In the genomic region with DNA sequence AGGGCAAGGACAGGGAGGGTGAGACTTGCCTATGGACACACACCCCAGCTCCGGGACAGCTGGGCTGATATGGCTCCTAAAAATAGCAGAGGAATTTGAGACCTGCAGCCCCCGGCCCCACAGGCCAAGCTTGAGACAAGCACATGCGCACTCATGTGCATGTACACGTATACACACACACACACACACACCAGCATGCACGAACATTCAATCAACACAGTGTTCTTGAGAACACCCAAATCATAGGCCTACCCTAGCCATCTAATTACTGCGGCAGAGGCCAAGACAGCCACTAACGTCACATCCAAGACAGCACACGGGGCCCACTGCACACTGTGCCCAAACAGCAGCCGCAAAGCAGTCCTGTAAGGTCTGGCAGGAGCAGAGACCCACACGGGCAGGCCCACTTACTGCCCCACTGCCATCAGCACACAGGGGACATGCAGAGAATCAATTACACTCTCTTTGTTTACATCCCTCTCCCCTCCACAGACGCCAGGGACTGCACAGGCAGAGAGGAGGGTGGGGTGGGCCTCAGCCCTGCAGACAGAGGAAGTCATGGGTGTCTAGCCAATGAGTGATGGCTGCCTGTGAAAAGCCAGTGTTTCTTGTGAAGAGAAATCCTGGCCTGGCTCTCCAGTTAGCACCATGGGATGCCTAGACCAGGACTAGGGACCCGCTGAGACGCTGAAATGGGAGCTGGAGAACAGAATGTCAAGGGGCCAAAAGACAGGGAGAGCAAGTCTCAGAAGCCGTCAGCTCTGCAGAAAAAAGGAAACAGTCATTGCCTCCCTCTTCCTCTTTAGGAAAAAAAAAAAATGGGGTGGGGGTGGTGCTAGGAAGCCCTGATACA, we compare ENCODE assay signal across 9 cellular contexts. TPM values are rescaled to one million over a fixed set of nuclear protein-coding genes. Genes with fewer than 3 reads are reported as not detected.
DNase-seq lines count a peak whose midpoint lies in the region; ATAC-seq, FAIRE-seq and TF ChIP-seq lines count a peak whose summit lies in the region.
"Had no signal": no experiment of that assay in that cellular context is flagged by ENCODE, and none has a peak within 500 bp of the region (broad histone marks: within the 10 kb centered on the region; RNA-seq: fewer than 3 reads in every experiment).

No MANE protein-coding gene starts in this region.

- no peak for ATAC-seq in A549
- peak; percentile 5 for ATAC-seq in GM23338
- peak; percentile 48 to 55 for ATAC-seq in upper lobe of left lung (ENCODE audit: low FRiP score in 2 of 2)
- no peak for ATAC-seq in GM21360 (IDR thresholded peaks at IDR 0.05; ENCODE audit: unreplicated experiment)

- H3K4me3 ChIP-seq in A549 = no peak overlapping the region
- H3K4me3 ChIP-seq in GM23338 = no peak overlapping the region
- no peak overlapping the region for H3K4me3 ChIP-seq in mucosa of stomach (ENCODE audit: low read length)
- H3K4me3 ChIP-seq in upper lobe of left lung = peak overlapping the region in 3 of 4 donors; percentile 35 to 48 (median 47)

- peaks cover 11% of the 10 kb centered on the region; the same call in 1 of the 2 replicates for H4K20me1 ChIP-seq in GM23338 (replicated peaks; ENCODE audit: insufficient read depth)

- H3K79me2 ChIP-seq in GM23338 (replicated peaks; ENCODE audit: insufficient read depth) = peaks cover 14% of the 10 kb centered on the region

- CTCF ChIA-PET in A549 (lab: Yijun Ruan, JAX) = interaction anchor here (0.7 to 14.7 kb wide), 3 partner anchors 74 to 221 kb away, joined by 3 to 482 read pairs (median 3); no protein-coding TSS in a partner anchor

- peaks cover 55% of the 10 kb centered on the region for H3K4me1 ChIP-seq in A549
- H3K4me1 ChIP-seq in GM23338 (ENCODE audit: insufficient read depth) = peaks cover 41% of the 10 kb centered on the region
- peaks cover 25% of the 10 kb centered on the region for H3K4me1 ChIP-seq in mucosa of stomach (ENCODE audit: control insufficient read depth, insufficient read depth, low read length)
- H3K4me1 ChIP-seq in upper lobe of left lung = peaks cover 46 to 67% (median 56%) of the 10 kb centered on the region in 4 donors

- peak overlapping the region; percentile 89 for H3K27ac Mint-ChIP-seq in GM23338

- peaks cover 49% of the 10 kb centered on the region for H3K4me1 Mint-ChIP-seq in GM23338

- no peaks in the 10 kb centered on the region for H3K9me2 ChIP-seq in GM23338 (ENCODE audit: insufficient read depth)

- H3K4me2 ChIP-seq in A549 (peak overlapping the region; percentile 60), GM23338 (peak overlapping the region; percentile 58; the same call in 1 of the 2 replicates)

- TF ChIP-seq EP300 in A549 (IDR thresholded peaks at IDR 0.05) (no peak), upper lobe of left lung (IDR thresholded peaks at IDR 0.05) (no peak)

- H3K36me3 ChIP-seq in GM23338 (ENCODE audit: insufficient read depth) = no peaks in the 10 kb centered on the region; the same call in 1 of the 2 replicates
- no peaks in the 10 kb centered on the region for H3K36me3 ChIP-seq in mucosa of stomach (ENCODE audit: control insufficient read depth, insufficient read depth, low read length)
- H3K36me3 ChIP-seq in upper lobe of left lung = no peaks in the 10 kb centered on the region

- H3K36me3 Mint-ChIP-seq in GM23338 (ENCODE audit: low read depth) = no peaks in the 10 kb centered on the region; the same call in 2 of the 3 replicates

- FAIRE-seq in A549 (lab: Jason Lieb, UNC) = no peak
- FAIRE-seq: endometrium had no signal

- peak overlapping the region in 1 of 2 experiments; percentile 69; a peak in 3 of 6 replicates for H3K27ac ChIP-seq in A549
- 0 out of 2 replicates have a peak overlapping the region, but pooled peaks have one; percentile 19 for H3K27ac ChIP-seq in GM23338 (ENCODE audit: low read depth)
- H3K27ac ChIP-seq in upper lobe of left lung = peak overlapping the region; percentile 76 to 86 (median 82)

- no peak for DNase-seq in A549 (ENCODE audit: low read depth in 1 of 2, low spot score in 1 of 2)
- peak; percentile 23 for DNase-seq in GM23338 (ENCODE audit: low spot score)
- DNase-seq in T follicular helper cell (ENCODE audit: low read depth) = peak; percentile 56
- peak; percentile 67 for DNase-seq in central memory CD4-positive, alpha-beta T cell
- DNase-seq in upper lobe of left lung = peak in 1 of 2 donors; percentile 56
- no peak for DNase-seq in HPDE6-E6E7 (ENCODE audit: extremely low spot score)

- no peaks in the 10 kb centered on the region for H3K9me3 Mint-ChIP-seq in GM23338

- POLR2A ChIA-PET in A549 (lab: Yijun Ruan, JAX) = interaction anchor here (0.7 kb wide), 1 partner anchor 180 kb away, joined by 5 read pairs; no protein-coding TSS in a partner anchor

- 84% methylated on average over 14 of the region's 14 CpGs for WGBS in A549 (ENCODE audit: missing lambda C conversion rate)
- 20 to 21% methylated on average over 11 to 14 of the region's 14 CpGs for WGBS in upper lobe of left lung, 2 donors

- H3K27me3 ChIP-seq in GM23338 (ENCODE audit: insufficient read depth) (no peaks in the 10 kb centered on the region), mucosa of stomach (ENCODE audit: control insufficient read depth, insufficient read depth, low read length) (no peaks in the 10 kb centered on the region), upper lobe of left lung (no peaks in the 10 kb centered on the region)

- H3F3A ChIP-seq in GM23338 (replicated peaks; ENCODE audit: low read depth) = peaks cover 5% of the 10 kb centered on the region; the same call in 1 of the 2 replicates

- peaks cover 8% of the 10 kb centered on the region for H3K27me3 Mint-ChIP-seq in GM23338 (ENCODE audit: insufficient read depth, low read depth, poor library complexity)

- no peak for TF ChIP-seq POLR2A in A549 (IDR thresholded peaks at IDR 0.05; ENCODE audit: low read length)
- peak in 1 of 4 donors; percentile 22 for TF ChIP-seq POLR2A in upper lobe of left lung (IDR thresholded peaks at IDR 0.05)

- TF ChIP-seq CTCF in A549 (IDR thresholded peaks at IDR 0.05) (no peak), GM23338 (conservative IDR thresholded peaks at IDR 0.05; ENCODE audit: low read depth in 2 of 2) (no peak), upper lobe of left lung (IDR thresholded peaks at IDR 0.05) (no peak)

- H3K4me3 Mint-ChIP-seq in GM23338 = peak overlapping the region; percentile 26; the same call in 1 of the 3 replicates

- no peak overlapping the region for H2AFZ ChIP-seq in GM23338

- no peak for TF ChIP-seq RAD21 in A549 (conservative IDR thresholded peaks at IDR 0.05 in 1 of 2, IDR thresholded peaks at IDR 0.05 in 1 of 2)

- peak overlapping the region; percentile 24 for H3K9ac ChIP-seq in mucosa of stomach (ENCODE audit: low read length)

- H3K9me3 ChIP-seq in A549 = no peaks in the 10 kb centered on the region
- no peaks in the 10 kb centered on the region for H3K9me3 ChIP-seq in mucosa of stomach (ENCODE audit: control insufficient read depth, low read length)
- no peaks in the 10 kb centered on the region for H3K9me3 ChIP-seq in upper lobe of left lung

TF ChIP-seq in A549, 52 proteins besides CTCF, POLR2A, EP300 and RAD21 (continues in another document):
- no peak for TF ChIP-seq RCOR1 (IDR thresholded peaks at IDR 0.05; ENCODE audit: low read depth, low read length)
- TF ChIP-seq CBX8 (IDR thresholded peaks at IDR 0.05) = no peak
- no peak for TF ChIP-seq JUNB (IDR thresholded peaks at IDR 0.05)
- no peak for TF ChIP-seq SMC3 (IDR thresholded peaks at IDR 0.05)
- TF ChIP-seq, protein P1, sequence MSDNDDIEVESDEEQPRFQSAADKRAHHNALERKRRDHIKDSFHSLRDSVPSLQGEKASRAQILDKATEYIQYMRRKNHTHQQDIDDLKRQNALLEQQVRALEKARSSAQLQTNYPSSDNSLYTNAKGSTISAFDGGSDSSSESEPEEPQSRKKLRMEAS (IDR thresholded peaks at IDR 0.05) = no peak
- no peak for TF ChIP-seq EHMT2 (IDR thresholded peaks at IDR 0.05; ENCODE audit: low read depth)
- TF ChIP-seq MYC (IDR thresholded peaks at IDR 0.05; ENCODE audit: borderline replicate concordance, low read length) = no peak
- TF ChIP-seq, protein P2, sequence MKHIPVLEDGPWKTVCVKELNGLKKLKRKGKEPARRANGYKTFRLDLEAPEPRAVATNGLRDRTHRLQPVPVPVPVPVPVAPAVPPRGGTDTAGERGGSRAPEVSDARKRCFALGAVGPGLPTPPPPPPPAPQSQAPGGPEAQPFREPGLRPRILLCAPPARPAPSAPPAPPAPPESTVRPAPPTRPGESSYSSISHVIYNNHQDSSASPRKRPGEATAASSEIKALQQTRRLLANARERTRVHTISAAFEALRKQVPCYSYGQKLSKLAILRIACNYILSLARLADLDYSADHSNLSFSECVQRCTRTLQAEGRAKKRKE (CRISPR knock-in tag; IDR thresholded peaks at IDR 0.05; ENCODE audit: low read depth) = no peak

TF ChIP-seq in GM23338, 12 proteins besides CTCF, POLR2A, EP300 and RAD21 (continues in another document):
- TF ChIP-seq NANOG (IDR thresholded peaks at IDR 0.05; ENCODE audit: borderline replicate concordance) = no peak
- TF ChIP-seq ZNF114 (CRISPR knock-in tag; IDR thresholded peaks at IDR 0.05) = no peak
- TF ChIP-seq JUNB (IDR thresholded peaks at IDR 0.05; ENCODE audit: unreplicated experiment) = no peak

RNA-seq across cellular contexts. Expression of a gene that starts 39.3 kb away (rescaled TPM):
- polyA plus RNA-seq in A549 (2011; rRNA removed) (12.3 and 26.3 TPM in 2 replicates), A549 (2017; fragmentation: RNase III; extraction: RNeasy Plus Mini Kit Qiagen cat#74134 plus additional on column Dnase treatment) (22.4 to 29.7 TPM (median 28.4 TPM) in 3 replicates), GM23338 (2016; fragmentation: Nextera tagmentation; extraction: Ambion mirVana) (16.7 and 18.3 TPM in 2 replicates)
- polyA plus RNA-seq in A549 (2012; cell fraction: cytosol; rRNA removed) = 8.3 and 9.9 TPM in 2 replicates
- polyA plus RNA-seq in A549 (2012; cell fraction: nucleus; rRNA removed) = 37.5 and 46.4 TPM in 2 replicates
- 47.9 and 52.2 TPM in 2 replicates for polyA minus RNA-seq in A549 (2011; rRNA and poly(A)+ RNA removed)
- total RNA-seq in GM23338 (2014; rRNA removed; shearing (Covaris generic)) = 23.9 and 37.5 TPM in 2 replicates
- total RNA-seq in upper lobe of left lung = 100 to 1,000 TPM in 1 of 6 donors, 10 to 100 TPM in 5; 37.4 to 214 (median 67.4) TPM

Comparison
In these comparisons a context has a peak if more than half of its experiments do, and no peak if none do; other contexts are left out.
1. ATAC-seq: peak in GM23338 (single experiment) and upper lobe of left lung (2 of 2); none in A549 (0 of 2) and GM21360 (single experiment).
2. DNase-seq: peak in GM23338 (single experiment), T follicular helper cell (single experiment) and central memory CD4-positive, alpha-beta T cell (single experiment); none in A549 (0 of 2) and HPDE6-E6E7 (single experiment).
3. H3K4me3 ChIP-seq: peak in upper lobe of left lung (3 of 4); none in A549 (single experiment), GM23338 (single experiment) and mucosa of stomach (single experiment).